Comparison of ENCODE assay signal across 23 cellular contexts in the genomic region with DNA sequence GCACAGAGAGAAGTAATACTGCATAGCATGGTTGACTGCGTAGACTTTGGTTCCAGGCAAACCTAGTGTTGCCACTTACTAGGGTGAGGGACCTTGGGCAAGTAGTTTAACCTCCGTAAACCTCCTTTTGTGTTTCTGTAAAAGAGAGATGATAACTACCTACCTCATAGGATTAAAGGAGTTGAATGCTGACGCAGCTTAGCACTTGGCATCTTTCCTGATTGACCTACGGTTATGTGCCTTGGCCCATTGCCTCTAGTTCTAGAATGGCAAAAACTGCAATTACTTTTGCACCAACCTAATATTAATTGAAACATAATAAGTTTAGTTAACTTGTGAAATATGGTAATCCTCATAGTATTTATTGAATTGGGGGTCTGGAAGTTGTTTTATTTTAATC. TPM values are rescaled to one million over a fixed set of nuclear protein-coding genes. Genes with fewer than 3 reads are reported as not detected.
"Had no signal": no experiment of that assay in that cellular context is flagged by ENCODE, and none has a peak within 500 bp of the region (broad histone marks: within the 10 kb centered on the region; RNA-seq: fewer than 3 reads in every experiment).

No MANE protein-coding gene starts in this region.

- H3K4me1 ChIP-seq: foreskin keratinocyte, lower lobe of right lung, parathyroid adenoma, uterus had no signal

- H3K9me3 Mint-ChIP-seq: dendritic cell treated with granulocyte-macrophage colony-stimulating factor and Interleukin-4, amounts not matched to agents 40 ng/mL and 50 ng/mL, for 4 days; effector memory CD8-positive, alpha-beta T cell; immature natural killer cell; natural killer cell treated with Interleukin-12 subunit alpha and Interleukin-12 subunit beta and Interleukin-15 and Interleukin-18, amount 100 ng/mL, for 72 hours had no signal

- H3K9me3 ChIP-seq: esophagus squamous epithelium, left ventricle myocardium inferior, lower lobe of right lung, psoas muscle, tibial artery, upper lobe of left lung, uterus had no signal

- H2AFZ ChIP-seq: parathyroid adenoma had no signal

- H3K27me3 Mint-ChIP-seq: dendritic cell treated with granulocyte-macrophage colony-stimulating factor and Interleukin-4, amounts not matched to agents 40 ng/mL and 50 ng/mL, for 4 days; effector memory CD8-positive, alpha-beta T cell; natural killer cell treated with Interleukin-12 subunit alpha and Interleukin-12 subunit beta and Interleukin-15 and Interleukin-18, amount 100 ng/mL, for 72 hours had no signal

- H3K27ac Mint-ChIP-seq: dendritic cell treated with granulocyte-macrophage colony-stimulating factor and Interleukin-4, amounts not matched to agents 40 ng/mL and 50 ng/mL, for 4 days; natural killer cell treated with Interleukin-12 subunit alpha and Interleukin-12 subunit beta and Interleukin-15 and Interleukin-18, amount 100 ng/mL, for 72 hours had no signal

- ATAC-seq: effector memory CD8-positive, alpha-beta T cell; foreskin keratinocyte; natural killer cell treated with Interleukin-12 subunit alpha and Interleukin-12 subunit beta and Interleukin-15 and Interleukin-18, amount 100 ng/mL, for 72 hours; psoas muscle had no signal

- DNase-seq: effector memory CD8-positive, alpha-beta T cell; esophagus squamous epithelium; foreskin keratinocyte; immature natural killer cell; left ventricle myocardium inferior; lower lobe of right lung; mesenchymal stem cell; midbrain; psoas muscle; retina; small intestine; stimulated activated CD4-positive, alpha-beta T cell treated with anti-CD3 and anti-CD28 coated beads, Interleukin-2, amount 100 ng/mL, for 48 hours; stimulated activated naive CD4-positive, alpha-beta T cell treated with Interleukin-2 at 50 U/mL for 16 hours; tibial artery; upper lobe of left lung; uterus had no signal

- H3K27ac ChIP-seq: foreskin keratinocyte, lower lobe of right lung, parathyroid adenoma, tibial artery, upper lobe of left lung, uterus had no signal

- H3K79me2 ChIP-seq: parathyroid adenoma had no signal

- H3K4me3 ChIP-seq: esophagus squamous epithelium, left ventricle myocardium inferior, lower lobe of right lung, psoas muscle, tibial artery, upper lobe of left lung, uterus had no signal

- H3K4me1 Mint-ChIP-seq: immature natural killer cell had no signal

- H3K27me3 ChIP-seq: esophagus squamous epithelium, foreskin keratinocyte, tibial artery, upper lobe of left lung, uterus had no signal

- H3K4me3 Mint-ChIP-seq: dendritic cell treated with granulocyte-macrophage colony-stimulating factor and Interleukin-4, amounts not matched to agents 40 ng/mL and 50 ng/mL, for 4 days; effector memory CD8-positive, alpha-beta T cell; immature natural killer cell; natural killer cell treated with Interleukin-12 subunit alpha and Interleukin-12 subunit beta and Interleukin-15 and Interleukin-18, amount 100 ng/mL, for 72 hours had no signal

- H3K9ac ChIP-seq: parathyroid adenoma had no signal

- H3K36me3 ChIP-seq: uterus had no signal

RNA-seq across cellular contexts. Expression of a gene that starts 19.1 kb away (rescaled TPM):
- total RNA-seq: epithelial cell of proximal tubule; esophagus squamous epithelium; foreskin keratinocyte; lower lobe of right lung; natural killer cell treated with Interleukin-12 subunit alpha and Interleukin-12 subunit beta and Interleukin-15 and Interleukin-18, amount 100 ng/mL, for 72 hours; omental fat pad; psoas muscle; temporal lobe; upper lobe of left lung; uterus had no signal
- polyA plus RNA-seq: foreskin keratinocyte, immature natural killer cell, keratinocyte, psoas muscle, small intestine had no signal
